ENCODE assay signal across 20 cellular contexts in genomic region chr1:18365099-18365705, GRCh38.
"Had no signal": no experiment of that assay in that cellular context is flagged by ENCODE, and none has a peak within 500 bp of the region (broad histone marks: within the 10 kb centered on the region; RNA-seq: fewer than 3 reads in every experiment).

No MANE protein-coding gene starts in this region.

- H3K36me3 ChIP-seq: colonic mucosa, neutrophil, spleen, tibial nerve had no signal

- H3K9me3 ChIP-seq: colonic mucosa, neutrophil, testis had no signal

- ATAC-seq: foreskin keratinocyte; sciatic nerve; stimulated activated naive B cell treated with anti-CD40 and anti-IgM and Interleukin-4, amounts not matched to agents 10 μg/mL and 1 μg/mL and 100 μg/mL, for 72 hours; stimulated activated naive CD8-positive, alpha-beta T cell treated with anti-CD3 and anti-CD28 coated beads, Interleukin-15, amount 100 ng/mL, for 72 hours had no signal

- H3K27me3 ChIP-seq: colonic mucosa, foreskin keratinocyte, neutrophil, testis, tibial nerve had no signal

- H3K27ac ChIP-seq: colonic mucosa, foreskin keratinocyte, neutrophil, spleen, testis, tibial nerve had no signal

- H3K9me3 Mint-ChIP-seq: stimulated activated naive CD8-positive, alpha-beta T cell treated with anti-CD3 and anti-CD28 coated beads, Interleukin-15, amount 100 ng/mL, for 72 hours had no signal

- H3K27ac Mint-ChIP-seq: nephron; stimulated activated naive B cell treated with anti-CD40 and anti-IgM and Interleukin-4, amounts not matched to agents 10 μg/mL and 1 μg/mL and 100 μg/mL, for 72 hours had no signal

- H3K4me3 Mint-ChIP-seq: nephron; stimulated activated naive B cell treated with anti-CD40 and anti-IgM and Interleukin-4, amounts not matched to agents 10 μg/mL and 1 μg/mL and 100 μg/mL, for 72 hours; stimulated activated naive CD8-positive, alpha-beta T cell treated with anti-CD3 and anti-CD28 coated beads, Interleukin-15, amount 100 ng/mL, for 72 hours had no signal

- H3K4me1 ChIP-seq: colonic mucosa, foreskin keratinocyte, spleen, testis, tibial nerve had no signal

- H3K4me3 ChIP-seq: colonic mucosa, spleen, testis, tibial nerve had no signal

- H3K36me3 Mint-ChIP-seq: naive B cell; stimulated activated naive B cell treated with anti-CD40 and anti-IgM and Interleukin-4, amounts not matched to agents 10 μg/mL and 1 μg/mL and 100 μg/mL, for 72 hours had no signal

- DNase-seq: colonic mucosa; dermis blood vessel endothelial cell; erythroblast; foreskin keratinocyte; kidney glomerular epithelial cell; mesendoderm; naive B cell; spleen; stimulated activated CD4-positive, alpha-beta T cell treated with anti-CD3 and anti-CD28 coated beads, Interleukin-15, amount 100 ng/mL, for 24 hours; stimulated activated CD4-positive, alpha-beta T cell treated with anti-CD3 and anti-CD28 coated beads, Interleukin-1b, Interleukin-23, amount 100 ng/mL, for 48 hours; stimulated activated CD4-positive, alpha-beta T cell treated with anti-CD3 and anti-CD28 coated beads, Interleukin-4, amount 100 ng/mL, for 24 hours; stimulated activated naive B cell treated with anti-CD40 and anti-IgM and Interleukin-4, amounts not matched to agents 10 μg/mL and 1 μg/mL and 100 μg/mL, for 72 hours; stimulated activated naive CD8-positive, alpha-beta T cell treated with anti-CD3 and anti-CD28 coated beads, Interleukin-15, amount 100 ng/mL, for 72 hours; testis had no signal

- FAIRE-seq: endothelial cell of umbilical vein, islet of Langerhans had no signal

- H3K4me1 Mint-ChIP-seq: naive B cell; nephron; stimulated activated naive B cell treated with anti-CD40 and anti-IgM and Interleukin-4, amounts not matched to agents 10 μg/mL and 1 μg/mL and 100 μg/mL, for 72 hours; stimulated activated naive CD8-positive, alpha-beta T cell treated with anti-CD3 and anti-CD28 coated beads, Interleukin-15, amount 100 ng/mL, for 72 hours had no signal
